Comparison of ENCODE assay signal across 10 cellular contexts in the genomic region with DNA sequence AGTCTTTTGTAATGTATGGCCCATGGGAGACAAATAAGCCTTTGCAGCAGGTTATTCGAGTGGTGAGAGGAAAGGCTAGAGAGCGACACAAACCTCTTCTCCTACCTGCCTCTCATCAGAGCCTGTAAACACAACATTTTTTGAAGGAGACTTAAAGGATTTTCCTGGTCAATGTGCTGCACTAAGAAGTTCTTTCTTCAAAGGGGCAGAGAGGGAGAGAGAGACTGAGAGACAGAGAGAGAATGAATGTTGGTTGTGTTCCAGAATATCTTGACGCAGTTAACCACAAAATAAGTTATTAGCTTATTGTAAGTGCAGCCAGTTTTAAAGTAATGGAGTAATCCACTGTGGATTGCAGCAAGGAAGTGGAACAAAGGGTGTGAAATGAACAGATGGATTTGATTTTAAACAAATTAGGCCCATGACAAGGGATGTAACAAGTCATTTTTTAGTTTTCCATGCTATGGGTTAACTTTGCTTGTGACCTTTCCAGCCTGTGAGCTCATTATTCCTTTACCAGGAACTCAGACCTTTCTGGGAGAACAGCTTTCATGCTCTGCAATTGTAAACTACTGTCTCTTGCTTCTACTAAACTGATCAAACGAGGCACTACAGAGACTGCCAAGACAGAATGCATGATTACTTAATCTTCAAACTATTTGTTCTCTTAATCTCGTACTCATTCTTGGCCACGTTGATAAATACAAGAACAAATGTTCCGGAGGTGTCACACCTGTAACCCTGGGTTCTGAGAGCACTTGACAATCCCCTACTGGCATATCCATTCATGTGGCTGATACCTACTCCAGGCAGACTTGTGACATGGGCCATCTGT.
DNase-seq lines count a peak whose midpoint lies in the region; ATAC-seq, FAIRE-seq and TF ChIP-seq lines count a peak whose summit lies in the region.
"Had no signal": no experiment of that assay in that cellular context is flagged by ENCODE, and none has a peak within 500 bp of the region (broad histone marks: within the 10 kb centered on the region; RNA-seq: fewer than 3 reads in every experiment).

No MANE protein-coding gene starts in this region.

- DNase-seq in HFFc6, result peak; percentile 63
- DNase-seq in bronchial epithelial cell (ENCODE audit: low read depth), result peak; percentile 53
- DNase-seq in left lung, result no peak
- DNase-seq in thyroid gland, result peak; percentile 43 to 54
- no peak for DNase-seq in HuH-7.5 (ENCODE audit: low spot score)
- DNase-seq in effector CD8-positive, alpha-beta T cell (lab: John Stamatoyannopoulos, UW), result no peak
- DNase-seq: NCI-H1092 treated with DMSO at 0.1 percent for 48 hours had no signal

- no peak for FAIRE-seq in bronchial epithelial cell (lab: Jason Lieb, UNC)

- H3K27me3 Mint-ChIP-seq in HFFc6 (ENCODE audit: insufficient read depth), result no peaks in the 10 kb centered on the region; the same call in 1 of the 2 replicates

- intact Hi-C loops in left lung (cut with DNase I) (no loop called here), thyroid gland (cut with DNase I) (no loop called here)

- H3K4me3 Mint-ChIP-seq in HFFc6, result peak overlapping the region; percentile 46
- H3K4me3 Mint-ChIP-seq: T-helper 1 cell treated with Interleukin-12 subunit alpha and Interleukin-12 subunit beta and Interleukin-4 antibody, amounts not matched to agents 30 μg/mL and 1 μg/mL, for 36 hours had no signal

- TF ChIP-seq POLR2A in thyroid gland (IDR thresholded peaks at IDR 0.05), result peak in 1 of 2 donors; percentile 35

- H3K27ac Mint-ChIP-seq in HFFc6, result peak overlapping the region; percentile 92
- H3K27ac Mint-ChIP-seq: T-helper 1 cell treated with Interleukin-12 subunit alpha and Interleukin-12 subunit beta and Interleukin-4 antibody, amounts not matched to agents 30 μg/mL and 1 μg/mL, for 36 hours had no signal

- H3K4me1 Mint-ChIP-seq in HFFc6 (ENCODE audit: low read depth), result peaks cover 55% of the 10 kb centered on the region

- peak; percentile 74 for ATAC-seq in left lung
- no peak for ATAC-seq in GM19023 (IDR thresholded peaks at IDR 0.05; ENCODE audit: unreplicated experiment)
- no peak for ATAC-seq in GM19328 (IDR thresholded peaks at IDR 0.05; ENCODE audit: unreplicated experiment)

- no peaks in the 10 kb centered on the region for H3K36me3 Mint-ChIP-seq in HFFc6 (ENCODE audit: low read depth)

- no peaks in the 10 kb centered on the region for H3K36me3 ChIP-seq in bronchial epithelial cell (ENCODE audit: control insufficient read depth, insufficient read depth, low read length)
- no peaks in the 10 kb centered on the region for H3K36me3 ChIP-seq in left lung
- H3K36me3 ChIP-seq in thyroid gland, result no peaks in the 10 kb centered on the region

- TF ChIP-seq CTCF in HFFc6 (IDR thresholded peaks at IDR 0.05) (no peak), bronchial epithelial cell (IDR thresholded peaks at IDR 0.05; ENCODE audit: insufficient read depth, low read length, severe bottlenecking) (no peak), left lung (IDR thresholded peaks at IDR 0.05) (no peak), thyroid gland (IDR thresholded peaks at IDR 0.05) (peak in 1 of 6 experiments; percentile 16)

- WGBS in thyroid gland, 2 donors, result 15 to 17% methylated on average over 7 of the region's 7 CpGs

- H3K4me3 ChIP-seq in bronchial epithelial cell (ENCODE audit: low read depth, low read length) (no peak overlapping the region), left lung (no peak overlapping the region), thyroid gland (replicated peaks in 1 of 3) (no peak overlapping the region)

- peaks cover 0 to 12% of the 10 kb centered on the region in 2 donors for H3K4me1 ChIP-seq in left lung
- peaks cover 21 to 30% of the 10 kb centered on the region in 2 donors for H3K4me1 ChIP-seq in thyroid gland

- no peaks in the 10 kb centered on the region for H3K9me3 Mint-ChIP-seq in HFFc6
- H3K9me3 Mint-ChIP-seq: T-helper 1 cell treated with Interleukin-12 subunit alpha and Interleukin-12 subunit beta and Interleukin-4 antibody, amounts not matched to agents 30 μg/mL and 1 μg/mL, for 36 hours had no signal

- peak overlapping the region in 1 of 2 donors; percentile 0 for H3K27ac ChIP-seq in left lung
- H3K27ac ChIP-seq in thyroid gland, result peak overlapping the region; percentile 71 to 85 (median 76)

- no peaks in the 10 kb centered on the region for H3K9me3 ChIP-seq in left lung
- H3K9me3 ChIP-seq in thyroid gland, result no peaks in the 10 kb centered on the region

- H3K27me3 ChIP-seq in bronchial epithelial cell (ENCODE audit: control insufficient read depth, insufficient read depth, low read length), result no peaks in the 10 kb centered on the region
- H3K27me3 ChIP-seq in left lung, result peaks cover 0 to 32% of the 10 kb centered on the region in 2 donors
- H3K27me3 ChIP-seq in thyroid gland, result no peaks in the 10 kb centered on the region

Comparison
In these comparisons a context has a peak if more than half of its experiments do, and no peak if none do; other contexts are left out.
1. DNase-seq: peak in HFFc6 (single experiment), bronchial epithelial cell (single experiment) and thyroid gland (2 of 2); none in left lung (0 of 2), HuH-7.5 (single experiment) and effector CD8-positive, alpha-beta T cell (single experiment).